In the genomic region with DNA sequence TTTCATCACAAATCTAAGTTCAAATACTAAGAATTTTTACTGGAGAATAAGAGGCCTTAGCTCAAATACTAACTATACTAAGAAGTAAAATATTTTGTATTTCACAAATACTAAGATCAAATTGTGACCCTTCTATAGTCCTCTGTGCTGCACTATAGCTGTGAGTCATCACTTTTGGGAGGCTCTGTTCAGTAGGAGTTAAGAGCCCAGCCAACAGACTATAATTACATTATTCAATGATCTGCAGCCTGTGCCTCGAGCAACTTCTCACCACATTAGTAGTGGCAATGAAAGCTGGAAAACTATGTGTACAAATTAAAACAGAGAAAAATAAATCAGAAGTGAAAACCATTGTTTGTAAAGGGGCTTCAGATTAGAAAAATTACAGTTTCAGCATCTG, we compare ENCODE assay signal across 15 cellular contexts.
DNase-seq lines count a peak whose midpoint lies in the region; ATAC-seq and TF ChIP-seq lines count a peak whose summit lies in the region.
"Had no signal": no experiment of that assay in that cellular context is flagged by ENCODE, and none has a peak within 500 bp of the region (broad histone marks: within the 10 kb centered on the region; RNA-seq: fewer than 3 reads in every experiment).

No MANE protein-coding gene starts in this region.

- no peaks in the 10 kb centered on the region for H3K27me3 ChIP-seq in left lung
- H3K27me3 ChIP-seq: cardiac muscle cell, uterus had no signal

- H3K4me3 ChIP-seq in left lung, result no peak overlapping the region
- H3K4me3 ChIP-seq: cardiac muscle cell, uterus had no signal

- no peaks in the 10 kb centered on the region for H3K36me3 ChIP-seq in left lung
- H3K36me3 ChIP-seq: cardiac muscle cell, uterus had no signal

- TF ChIP-seq CTCF in left lung (IDR thresholded peaks at IDR 0.05), result no peak

- H3K27ac ChIP-seq in left lung, result no peak overlapping the region
- H3K27ac ChIP-seq: cardiac muscle cell, uterus had no signal

- no peaks in the 10 kb centered on the region for H3K9me3 ChIP-seq in left lung
- H3K9me3 ChIP-seq: uterus had no signal

- no peaks in the 10 kb centered on the region for H3K4me1 ChIP-seq in left lung
- H3K4me1 ChIP-seq: uterus had no signal

- intact Hi-C loops in left lung (cut with DNase I) (no loop called here), cardiac septum (cut with DNase I) (no loop called here)

- peak; percentile 35 for DNase-seq in HCEC 1CT
- DNase-seq in NCI-H2227 (lab: John Stamatoyannopoulos, UW; ENCODE audit: unreplicated experiment), result peak; percentile 2
- DNase-seq in astrocyte of the hippocampus (ENCODE audit: low read depth, low spot score), result peak; percentile 57
- no peak for DNase-seq in left lung
- no peak for DNase-seq in cardiac septum (ENCODE audit: low spot score)
- DNase-seq in AG20443 (ENCODE audit: low spot score), result no peak
- DNase-seq in stimulated activated CD4-positive, alpha-beta T cell treated with anti-CD3 and anti-CD28 coated beads, Interleukin-2, amount 100 ng/mL, for 24 hours, result no peak
- DNase-seq: CD4-positive, alpha-beta T cell; naive B cell; NCI-H146; NCI-H774; stimulated activated CD4-positive, alpha-beta T cell treated with anti-CD3 and anti-CD28 coated beads, Interleukin-4, amount 100 ng/mL, for 1 hour; uterus had no signal

- peak; percentile 42 for ATAC-seq in left lung
- ATAC-seq: stimulated activated effector memory CD8-positive, alpha-beta T cell treated with anti-CD3 and anti-CD28 coated beads, Interleukin-12 subunit alpha, Interleukin-12 subunit beta, amount 100 ng/mL, for 72 hours had no signal

Comparison
In these comparisons a context has a peak if more than half of its experiments do, and no peak if none do; other contexts are left out.
1. DNase-seq: peak in HCEC 1CT (single experiment), NCI-H2227 (single experiment) and astrocyte of the hippocampus (single experiment); none in left lung (0 of 2), cardiac septum (single experiment), AG20443 (single experiment) and stimulated activated CD4-positive, alpha-beta T cell treated with anti-CD3 and anti-CD28 coated beads, Interleukin-2, amount 100 ng/mL, for 24 hours (0 of 2).